Comparison of ENCODE assay signal across 11 cellular contexts in the genomic region with DNA sequence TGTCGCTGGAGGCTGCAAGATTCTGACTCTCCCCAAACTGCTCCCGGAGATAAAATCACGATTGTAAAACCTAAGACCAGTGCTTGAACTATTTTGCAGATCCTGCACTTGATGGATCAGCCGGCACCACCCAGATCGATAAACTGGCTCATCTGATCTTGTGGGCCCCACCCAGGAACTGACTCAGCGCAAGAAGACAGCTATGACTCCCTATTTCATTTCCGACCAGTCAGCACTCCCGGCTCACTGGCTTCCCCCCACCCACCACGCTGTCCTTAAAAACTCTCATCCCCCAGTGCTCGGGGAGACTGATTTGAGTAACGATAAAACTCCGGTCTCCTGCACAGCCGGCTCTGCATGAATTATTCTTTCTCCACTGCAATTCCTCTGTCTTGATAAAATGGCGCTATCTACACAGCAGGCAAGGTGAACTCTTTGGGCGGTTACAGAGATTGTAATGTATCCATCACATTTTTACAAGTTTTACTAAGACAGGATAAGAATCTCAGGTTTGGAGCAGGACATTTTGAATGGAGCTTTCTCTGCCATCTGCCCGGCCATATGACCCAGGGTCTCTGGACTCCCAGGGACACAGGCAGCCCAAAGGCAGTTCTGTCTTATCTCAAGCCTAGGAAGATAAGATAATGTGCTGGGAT. TPM values are rescaled to one million over a fixed set of nuclear protein-coding genes. Genes with fewer than 3 reads are reported as not detected.
DNase-seq lines count a peak whose midpoint lies in the region; ATAC-seq and TF ChIP-seq lines count a peak whose summit lies in the region.
"Had no signal": no experiment of that assay in that cellular context is flagged by ENCODE, and none has a peak within 500 bp of the region (broad histone marks: within the 10 kb centered on the region; RNA-seq: fewer than 3 reads in every experiment).

No MANE protein-coding gene starts in this region.

- DNase-seq in HUDEP-2 (lab: John Stamatoyannopoulos, UW; ENCODE audit: unreplicated experiment in 76 of 76) (peak in 67 of 76 experiments; percentile 9 to 86 (median 56)), NCI-H128 (lab: John Stamatoyannopoulos, UW; ENCODE audit: unreplicated experiment) (no peak), ACHN (no peak), gastrocnemius medialis (no peak)
- peak in 1 of 3 donors; percentile 16 for DNase-seq in effector memory CD4-positive, alpha-beta T cell
- DNase-seq in stimulated activated CD4-positive, alpha-beta T cell treated with anti-CD3 and anti-CD28 coated beads, Interleukin-4, amount 100 ng/mL, for 24 hours: peak; percentile 77
- DNase-seq: NCI-H187 had no signal

- no peak overlapping the region for H3K27ac ChIP-seq in effector memory CD4-positive, alpha-beta T cell (ENCODE audit: insufficient read depth, low read length, poor library complexity, severe bottlenecking)
- no peak overlapping the region for H3K27ac ChIP-seq in gastrocnemius medialis
- H3K27ac ChIP-seq: right atrium auricular region had no signal

- intact Hi-C loops in gastrocnemius medialis (cut with DNase I; ENCODE audit: low total_unique reads): no loop called here

- in situ Hi-C loops in ACHN (cut with HindIII; ENCODE audit: low pct_ligation_motif_present, low pct_unique_long_range_greater_than_20kb, low sequenced_read_pairs) (no loop called here), gastrocnemius medialis (cut with MboI; ENCODE audit: low sequenced_read_pairs in 4 of 4) (no loop called here)

- no peaks in the 10 kb centered on the region for H3K27me3 ChIP-seq in effector memory CD4-positive, alpha-beta T cell (replicated peaks; ENCODE audit: control insufficient read depth, insufficient read depth, low read length, poor library complexity, severe bottlenecking)
- H3K27me3 ChIP-seq in gastrocnemius medialis: peaks cover 19 to 35% (median 24%) of the 10 kb centered on the region in 3 donors
- H3K27me3 ChIP-seq: right atrium auricular region had no signal

- peak overlapping the region; percentile 32 for H3K4me3 ChIP-seq in effector memory CD4-positive, alpha-beta T cell (ENCODE audit: insufficient read depth, low read depth, low read length, poor library complexity, severe bottlenecking)
- no peak overlapping the region for H3K4me3 ChIP-seq in gastrocnemius medialis
- H3K4me3 ChIP-seq: GM12878, right atrium auricular region had no signal

- peak; percentile 85 to 94 for ATAC-seq in activated CD4-positive, CD25-positive, alpha-beta regulatory T cell treated with anti-CD3 and anti-CD28 coated beads, Interleukin-2, amount 50 U/mL, for 24 hours
- ATAC-seq in gastrocnemius medialis: no peak
- ATAC-seq: GM12878 had no signal

- H3K9me3 ChIP-seq in effector memory CD4-positive, alpha-beta T cell (ENCODE audit: control insufficient read depth, low read length): no peaks in the 10 kb centered on the region
- no peaks in the 10 kb centered on the region for H3K9me3 ChIP-seq in gastrocnemius medialis
- H3K9me3 ChIP-seq: right atrium auricular region had no signal

- H3K36me3 ChIP-seq in effector memory CD4-positive, alpha-beta T cell (ENCODE audit: control insufficient read depth, insufficient read depth, low read length): no peaks in the 10 kb centered on the region
- no peaks in the 10 kb centered on the region for H3K36me3 ChIP-seq in gastrocnemius medialis
- H3K36me3 ChIP-seq: right atrium auricular region had no signal

- TF ChIP-seq POLR2A in gastrocnemius medialis (IDR thresholded peaks at IDR 0.05): no peak

- H3K4me1 ChIP-seq in effector memory CD4-positive, alpha-beta T cell (ENCODE audit: control insufficient read depth, insufficient read depth, low read length, poor library complexity, severe bottlenecking): peaks cover 13% of the 10 kb centered on the region
- no peaks in the 10 kb centered on the region for H3K4me1 ChIP-seq in gastrocnemius medialis
- H3K4me1 ChIP-seq: right atrium auricular region had no signal

- no peak for TF ChIP-seq CTCF in gastrocnemius medialis (IDR thresholded peaks at IDR 0.05 in 4 of 5, conservative IDR thresholded peaks at IDR 0.05 in 1 of 5)

RNA-seq across cellular contexts. Expression of a gene that starts 10.6 kb away (rescaled TPM):
- 1 to 10 TPM; 2.6 to 7.1 (median 5.1) TPM for total RNA-seq in gastrocnemius medialis

RNA-seq across cellular contexts. Expression of a gene that starts 31.5 kb away (rescaled TPM):
- total RNA-seq in gastrocnemius medialis: 100 to 1,000 TPM in 1 of 4 donors, 10 to 100 TPM in 3; 48.8 to 108 (median 69.5) TPM

RNA-seq across cellular contexts. Expression of a gene that starts 52.2 kb away (rescaled TPM):
- not detected for total RNA-seq in gastrocnemius medialis
- total RNA-seq: activated CD8-positive, alpha-beta memory T cell treated with anti-CD3 and anti-CD28 coated beads for 36 hours; GM12878; right atrium auricular region had no signal

Comparison
In these comparisons a context has a peak if more than half of its experiments do, and no peak if none do; other contexts are left out.
1. DNase-seq: peak in HUDEP-2 (67 of 76) and stimulated activated CD4-positive, alpha-beta T cell treated with anti-CD3 and anti-CD28 coated beads, Interleukin-4, amount 100 ng/mL, for 24 hours (single experiment); none in NCI-H128 (single experiment), ACHN (single experiment) and gastrocnemius medialis (0 of 2).
2. ATAC-seq: peak in activated CD4-positive, CD25-positive, alpha-beta regulatory T cell treated with anti-CD3 and anti-CD28 coated beads, Interleukin-2, amount 50 U/mL, for 24 hours (2 of 2); none in gastrocnemius medialis (0 of 2).